ENCODE assay signal across 8 cellular contexts in the genomic region with DNA sequence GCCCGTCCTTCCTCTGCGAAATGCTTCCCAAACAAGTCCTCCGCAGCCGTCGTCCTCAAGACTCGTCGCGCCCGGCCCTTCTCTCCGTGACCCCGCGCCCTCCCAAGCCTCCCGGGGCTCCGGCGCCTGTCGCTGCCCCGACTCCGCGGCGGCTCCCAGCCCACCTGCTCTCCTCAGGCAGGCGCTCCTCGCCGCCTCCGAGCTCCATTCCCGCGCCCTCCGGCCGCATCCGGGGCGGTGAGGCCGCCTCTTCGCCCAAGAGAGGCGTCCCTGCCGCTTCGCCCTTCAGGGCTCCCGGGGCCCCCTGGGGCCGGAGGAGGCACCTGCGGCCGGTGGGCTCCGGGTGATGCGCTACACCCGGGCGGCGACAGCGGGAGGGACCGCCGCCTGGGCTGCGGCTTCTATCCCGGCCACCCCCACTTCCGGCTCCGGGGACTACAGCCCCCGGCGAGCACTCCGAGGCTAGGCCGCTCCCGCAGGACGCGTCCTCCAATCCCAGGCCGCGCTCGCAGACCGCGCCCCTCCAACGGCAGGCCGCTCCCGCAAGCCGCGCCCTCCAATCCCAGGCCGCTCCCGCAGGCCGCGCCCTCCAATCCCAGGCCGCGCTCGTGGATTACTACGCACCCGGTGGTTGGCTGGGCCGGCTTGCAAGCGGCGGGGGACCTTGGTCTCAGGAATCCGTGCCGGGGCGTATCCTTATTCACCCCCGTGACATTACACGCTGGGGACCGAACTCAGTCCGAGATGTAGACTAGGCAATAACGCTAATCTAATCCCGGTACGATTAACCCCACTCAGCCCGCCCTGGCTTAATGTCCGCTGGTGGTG. TPM values are rescaled to one million over a fixed set of nuclear protein-coding genes. Genes with fewer than 3 reads are reported as not detected.
A peak's percentile ranks its signal among the peaks of the same experiment; 100 is the strongest.
DNase-seq lines count a peak whose midpoint lies in the region; ATAC-seq, FAIRE-seq and TF ChIP-seq lines count a peak whose summit lies in the region.

A gene (minus strand): TSS at position 414 of the 828 bp plus-strand sequence. CDS start 185 bp downstream, at position 229.

- no CpG with 5 or more reads among the region's 92 CpGs for WGBS in trophoblast cell (ENCODE audit: extremely low coverage, insufficient coverage, insufficient read length)
- WGBS in tibial nerve, 2 donors: 0 to 1% methylated on average over 40 to 59 of the region's 92 CpGs

- no peak within 1 kb of the TSS for H2AK5ac ChIP-seq in trophoblast cell (ENCODE audit: low read length)

- H2BK120ac ChIP-seq in trophoblast cell (ENCODE audit: insufficient read depth, low read length, poor library complexity): peak within 1 kb of the TSS; percentile 5

- no peaks in the 10 kb centered on the region for H3K79me2 ChIP-seq in trophoblast cell (ENCODE audit: control insufficient read depth, insufficient read depth, low read length, poor library complexity)

- peak within 1 kb of the TSS; percentile 34 for H4K12ac ChIP-seq in trophoblast cell (ENCODE audit: low read depth, low read length)

- H4K8ac ChIP-seq in trophoblast cell (ENCODE audit: low read depth, low read length): peak within 1 kb of the TSS; percentile 88

- intact Hi-C loops in cardiac septum (cut with DNase I): loop anchor here (2.0 kb wide), 1 partner anchor 14 kb away; no protein-coding TSS in a partner anchor

- H3K36me3 ChIP-seq in adipocyte (ENCODE audit: control insufficient read depth, insufficient read depth, low read length, severe bottlenecking) (no peaks in the 10 kb centered on the region), trophoblast cell (ENCODE audit: control insufficient read depth in 1 of 2, insufficient read depth in 2 of 2, low read length in 2 of 2) (no peaks in the 10 kb centered on the region), tibial nerve (peaks cover 0 to 6% (median 0%) of the 10 kb centered on the region in 3 donors)

- H3K4ac ChIP-seq in trophoblast cell (ENCODE audit: low read depth, low read length): peak within 1 kb of the TSS; percentile 25

- H3K27me3 ChIP-seq in adipocyte (replicated peaks; ENCODE audit: control insufficient read depth, insufficient read depth, low read length): no peaks in the 10 kb centered on the region
- no peaks in the 10 kb centered on the region for H3K27me3 ChIP-seq in trophoblast cell (ENCODE audit: insufficient read depth, low read length)
- no peaks in the 10 kb centered on the region for H3K27me3 ChIP-seq in tibial nerve

- TF ChIP-seq CTCF in tibial nerve (IDR thresholded peaks at IDR 0.05): peak in 2 of 5 experiments; percentile 42 to 47

- H4K91ac ChIP-seq in trophoblast cell (ENCODE audit: low read depth, low read length): peak within 1 kb of the TSS; percentile 54

- H3K79me1 ChIP-seq in trophoblast cell (ENCODE audit: low read length): peaks cover 5% of the 10 kb centered on the region

- ATAC-seq in HG02840 (IDR thresholded peaks at IDR 0.05; ENCODE audit: low FRiP score, unreplicated experiment): peak; percentile 87

- DNase-seq in GM12892 (ENCODE audit: insufficient read length) (peak; percentile 86), NCI-H1436 treated with DMSO at 0.1 percent for 48 hours (lab: John Stamatoyannopoulos, UW) (peak; percentile 91), T follicular helper cell (ENCODE audit: low read depth) (peak; percentile 91), adipocyte (ENCODE audit: low read depth) (peak; percentile 99), cardiac septum (ENCODE audit: low spot score) (peak; percentile 97), trophoblast cell (peak; percentile 95 to 97), tibial nerve (ENCODE audit: low spot score in 2 of 2) (peak; percentile 87 to 90)

- peak; percentile 66 to 89 for TF ChIP-seq EP300 in tibial nerve (IDR thresholded peaks at IDR 0.05)

- H2BK12ac ChIP-seq in trophoblast cell (ENCODE audit: low read length): no peak within 1 kb of the TSS

- peak; percentile 53; the same call in 1 of the 2 replicates for TF ChIP-seq POLR2A in GM12892 (IDR thresholded peaks at IDR 0.05; ENCODE audit: low read depth, low read length)
- peak; percentile 56 to 84 for TF ChIP-seq POLR2A in tibial nerve (IDR thresholded peaks at IDR 0.05)

- FAIRE-seq in GM12892 (lab: Jason Lieb, UNC): peak; percentile 92

- peak within 1 kb of the TSS; percentile 29 for H3K14ac ChIP-seq in trophoblast cell (ENCODE audit: low read length)

- peak within 1 kb of the TSS; percentile 96 for H3K4me2 ChIP-seq in trophoblast cell (ENCODE audit: low read length)

- H3K4me3 ChIP-seq in adipocyte (ENCODE audit: low read length) (peak within 1 kb of the TSS; percentile 94), trophoblast cell (ENCODE audit: low read depth, low read length) (peak within 1 kb of the TSS; percentile 93), tibial nerve (peak within 1 kb of the TSS; percentile 61 to 99 (median 79))

- H3K4me1 ChIP-seq in adipocyte (ENCODE audit: control insufficient read depth, insufficient read depth, low read length) (peaks cover 11% of the 10 kb centered on the region), trophoblast cell (ENCODE audit: control insufficient read depth in 1 of 2, insufficient read depth in 2 of 2, low read length in 2 of 2) (peaks cover 2 to 4% of the 10 kb centered on the region in 2 experiments), tibial nerve (peaks cover 0 to 43% (median 12%) of the 10 kb centered on the region in 4 donors)

- H2BK5ac ChIP-seq in trophoblast cell (ENCODE audit: low read depth, low read length, poor library complexity): no peak within 1 kb of the TSS

- H3K18ac ChIP-seq in trophoblast cell (ENCODE audit: low read length): peak within 1 kb of the TSS; percentile 4

- H3K9me3 ChIP-seq in adipocyte (ENCODE audit: control insufficient read depth, low read length) (no peaks in the 10 kb centered on the region), trophoblast cell (ENCODE audit: insufficient read depth, low read depth, low read length) (no peaks in the 10 kb centered on the region), tibial nerve (no peaks in the 10 kb centered on the region)

- H3K27ac ChIP-seq in trophoblast cell (ENCODE audit: low read depth, low read length) (peak within 1 kb of the TSS; percentile 49), tibial nerve (peak within 1 kb of the TSS; percentile 63 to 97 (median 87))

- H3K9ac ChIP-seq in adipocyte (ENCODE audit: low read length): peak within 1 kb of the TSS; percentile 90
- peak within 1 kb of the TSS; percentile 91 for H3K9ac ChIP-seq in trophoblast cell (ENCODE audit: low read length)

- peak within 1 kb of the TSS; percentile 92 for H2AFZ ChIP-seq in trophoblast cell (ENCODE audit: insufficient read depth, low read length, poor library complexity)

- H3K23ac ChIP-seq in trophoblast cell (ENCODE audit: low read length): no peak within 1 kb of the TSS

RNA-seq across cellular contexts. Expression of the gene that starts here (rescaled TPM):
- 22.6 TPM for polyA plus RNA-seq in GM12892 (2012; ENCODE audit: missing spikeins)
- 41.0 TPM for total RNA-seq in cardiac septum
- polyA plus RNA-seq in trophoblast cell (2013): 12.4 and 13.2 TPM in 2 replicates
- total RNA-seq in tibial nerve: 100 to 1,000 TPM in 2 of 4 donors, 10 to 100 TPM in 2; 63.6 to 168 (median 102) TPM

Comparison
In these comparisons a context has a peak if more than half of its experiments do, and no peak if none do; other contexts are left out.
1. Peak in every context shown above with its lines: DNase-seq, ATAC-seq, H3K4me3 ChIP-seq and H3K27ac ChIP-seq.